ENCODE assay signal across 11 cellular contexts in genomic region chr12:57620245-57620935, GRCh38. TPM values are rescaled to one million over a fixed set of nuclear protein-coding genes. Genes with fewer than 3 reads are reported as not detected.
DNase-seq lines count a peak whose midpoint lies in the region; ATAC-seq and TF ChIP-seq lines count a peak whose summit lies in the region.
"Had no signal": no experiment of that assay in that cellular context is flagged by ENCODE, and none has a peak within 500 bp of the region (broad histone marks: within the 10 kb centered on the region; RNA-seq: fewer than 3 reads in every experiment).

No MANE protein-coding gene starts in this region.

- no peak for DNase-seq in activated naive CD4-positive, alpha-beta T cell treated with anti-CD3 and anti-CD28 coated beads, Interleukin-2, amount 50 U/mL, for 16 hours
- no peak for DNase-seq in endodermal cell
- no peak for DNase-seq in progenitor cell of endocrine pancreas (ENCODE audit: low spot score, unreplicated experiment)
- no peak for DNase-seq in hippocampal formation (lab: John Stamatoyannopoulos, UW)
- DNase-seq: amniotic stem cell, gastrocnemius medialis had no signal

- H3K4me3 Mint-ChIP-seq in activated naive CD4-positive, alpha-beta T cell treated with anti-CD3 and anti-CD28 coated beads, Interleukin-2, amount 50 U/mL, for 24 hours, result peak overlapping the region; percentile 84
- H3K4me3 Mint-ChIP-seq in IgD-negative memory B cell (peak overlapping the region; percentile 28 to 88 (median 69)), endodermal cell (peak overlapping the region; percentile 43), progenitor cell of endocrine pancreas (ENCODE audit: low read depth) (peak overlapping the region; percentile 54)

- no peak overlapping the region for H3K4me3 ChIP-seq in endodermal cell (ENCODE audit: low read length)

- peaks cover 59% of the 10 kb centered on the region for H3K27me3 Mint-ChIP-seq in activated naive CD4-positive, alpha-beta T cell treated with anti-CD3 and anti-CD28 coated beads, Interleukin-2, amount 50 U/mL, for 24 hours
- peaks cover 70% of the 10 kb centered on the region for H3K27me3 Mint-ChIP-seq in IgD-negative memory B cell
- H3K27me3 Mint-ChIP-seq in endodermal cell (ENCODE audit: insufficient read depth), result peaks cover 100% of the 10 kb centered on the region
- peaks cover 98% of the 10 kb centered on the region for H3K27me3 Mint-ChIP-seq in progenitor cell of endocrine pancreas

- no peaks in the 10 kb centered on the region for H3K4me1 ChIP-seq in endodermal cell (ENCODE audit: control insufficient read depth, insufficient read depth, low read length)

- H3K9me3 Mint-ChIP-seq in activated naive CD4-positive, alpha-beta T cell treated with anti-CD3 and anti-CD28 coated beads, Interleukin-2, amount 50 U/mL, for 24 hours, result no peaks in the 10 kb centered on the region
- H3K9me3 Mint-ChIP-seq in IgD-negative memory B cell (no peaks in the 10 kb centered on the region), endodermal cell (no peaks in the 10 kb centered on the region), progenitor cell of endocrine pancreas (ENCODE audit: low read depth) (no peaks in the 10 kb centered on the region)

- peaks cover 34% of the 10 kb centered on the region for H3K4me1 Mint-ChIP-seq in activated naive CD4-positive, alpha-beta T cell treated with anti-CD3 and anti-CD28 coated beads, Interleukin-2, amount 50 U/mL, for 24 hours
- H3K4me1 Mint-ChIP-seq in IgD-negative memory B cell (peaks cover 25 to 30% (median 25%) of the 10 kb centered on the region in 3 donors), endodermal cell (peaks cover 25% of the 10 kb centered on the region), progenitor cell of endocrine pancreas (ENCODE audit: low read depth) (peaks cover 11% of the 10 kb centered on the region)

- peaks cover 7% of the 10 kb centered on the region for H3K36me3 ChIP-seq in endodermal cell (ENCODE audit: control insufficient read depth, insufficient read depth, low read length)
- H3K36me3 ChIP-seq: gastrocnemius medialis had no signal

- WGBS in endodermal cell (ENCODE audit: insufficient coverage in 1 of 2, insufficient read length in 1 of 2), 2 experiments, result 29 to 31% methylated on average over 9 to 13 of the region's 13 CpGs

- peak overlapping the region; percentile 25 for H3K27ac Mint-ChIP-seq in activated naive CD4-positive, alpha-beta T cell treated with anti-CD3 and anti-CD28 coated beads, Interleukin-2, amount 50 U/mL, for 24 hours
- H3K27ac Mint-ChIP-seq in IgD-negative memory B cell (peak overlapping the region in 2 of 3 donors; percentile 25 to 31), endodermal cell (no peak overlapping the region), progenitor cell of endocrine pancreas (no peak overlapping the region)

- no peak overlapping the region for H3K27ac ChIP-seq in endodermal cell (ENCODE audit: low read depth, low read length)
- H3K27ac ChIP-seq: gastrocnemius medialis, stomach had no signal

- ATAC-seq in HG02970 (IDR thresholded peaks at IDR 0.05; ENCODE audit: low FRiP score, unreplicated experiment), result no peak
- no peak for ATAC-seq in GM18868 (IDR thresholded peaks at IDR 0.05; ENCODE audit: unreplicated experiment)

- H3K36me3 Mint-ChIP-seq in activated naive CD4-positive, alpha-beta T cell treated with anti-CD3 and anti-CD28 coated beads, Interleukin-2, amount 50 U/mL, for 24 hours, result no peaks in the 10 kb centered on the region
- H3K36me3 Mint-ChIP-seq in IgD-negative memory B cell (no peaks in the 10 kb centered on the region), endodermal cell (ENCODE audit: low read depth) (peaks cover 12% of the 10 kb centered on the region), progenitor cell of endocrine pancreas (ENCODE audit: insufficient read depth) (peaks cover 11% of the 10 kb centered on the region)

- no peak overlapping the region for H3K9ac ChIP-seq in endodermal cell (ENCODE audit: extremely low read depth, low read length, poor library complexity, severe bottlenecking)

- H3K27me3 ChIP-seq in endodermal cell (ENCODE audit: control insufficient read depth, insufficient read depth, low read length, poor library complexity, severe bottlenecking), result peaks cover 95% of the 10 kb centered on the region

- TF ChIP-seq CTCF in endodermal cell (conservative IDR thresholded peaks at IDR 0.05), result no peak
- TF ChIP-seq CTCF in progenitor cell of endocrine pancreas (IDR thresholded peaks at IDR 0.05; ENCODE audit: unreplicated experiment), result no peak

- H3K9me3 ChIP-seq in endodermal cell (ENCODE audit: control insufficient read depth, low read length), result no peaks in the 10 kb centered on the region
- H3K9me3 ChIP-seq: gastrocnemius medialis, stomach had no signal

RNA-seq across cellular contexts. Expression of gene ARHGEF25, which starts 9.2 kb away (rescaled TPM):
- not detected for polyA plus RNA-seq in IgD-negative memory B cell
- 10 to 100 TPM; 12.7 to 20.1 TPM for total RNA-seq in endodermal cell
- polyA plus RNA-seq in endodermal cell (2013, experiment 1 of 2), result 45.1 TPM
- polyA plus RNA-seq in endodermal cell (2013, experiment 2 of 2), result 39.1 TPM
- total RNA-seq in progenitor cell of endocrine pancreas, result 17.0 and 18.4 TPM in 2 replicates

RNA-seq across cellular contexts. Expression of gene B4GALNT1, which starts 12.6 kb away (rescaled TPM):
- polyA plus RNA-seq in IgD-negative memory B cell, result not detected
- under 1 TPM; 0.49 to 0.66 TPM for total RNA-seq in endodermal cell
- polyA plus RNA-seq in endodermal cell (2013, experiment 1 of 2), result 5.2 TPM
- 5.2 TPM for polyA plus RNA-seq in endodermal cell (2013, experiment 2 of 2)
- total RNA-seq in progenitor cell of endocrine pancreas, result 0.73 and 1.1 TPM in 2 replicates

RNA-seq across cellular contexts. Expression of gene DTX3, which starts 15.8 kb away (rescaled TPM):
- polyA plus RNA-seq in IgD-negative memory B cell, result 0.91 TPM
- total RNA-seq in endodermal cell (10 to 100 TPM; 59.6 to 62.6 TPM), progenitor cell of endocrine pancreas (79.9 and 83.0 TPM in 2 replicates)
- 103 TPM for polyA plus RNA-seq in endodermal cell (2013, experiment 1 of 2)
- polyA plus RNA-seq in endodermal cell (2013, experiment 2 of 2), result 88.7 TPM

RNA-seq across cellular contexts. Expression of gene PIP4K2C, which starts 29.4 kb away (rescaled TPM):
- polyA plus RNA-seq in IgD-negative memory B cell, result 15.5 TPM
- 10 to 100 TPM; 40.9 to 45.5 TPM for total RNA-seq in endodermal cell
- 20.1 TPM for polyA plus RNA-seq in endodermal cell (2013, experiment 1 of 2)
- 19.4 TPM for polyA plus RNA-seq in endodermal cell (2013, experiment 2 of 2)
- 38.4 and 39.0 TPM in 2 replicates for total RNA-seq in progenitor cell of endocrine pancreas

Comparison
In these comparisons a context has a peak if more than half of its experiments do, and no peak if none do; other contexts are left out.
1. H3K27ac Mint-ChIP-seq: peak in activated naive CD4-positive, alpha-beta T cell treated with anti-CD3 and anti-CD28 coated beads, Interleukin-2, amount 50 U/mL, for 24 hours (single experiment) and IgD-negative memory B cell (2 of 3); none in endodermal cell (single experiment) and progenitor cell of endocrine pancreas (single experiment).
2. Peak in every context shown above with its lines, with median percentiles within 50 percentile points of each other: H3K4me3 Mint-ChIP-seq.